ENCODE assay signal across 21 cellular contexts in genomic region chr1:22273686-22274681, GRCh38.
"Had no signal": no experiment of that assay in that cellular context is flagged by ENCODE, and none has a peak within 500 bp of the region (broad histone marks: within the 10 kb centered on the region; RNA-seq: fewer than 3 reads in every experiment).

No MANE protein-coding gene starts in this region.

- H3K9me3 Mint-ChIP-seq: activated CD4-positive, alpha-beta memory T cell treated with anti-CD3 and anti-CD28 coated beads for 36 hours; activated T-helper 2 cell treated with anti-CD3 and anti-CD28 coated beads, Interferon-gamma antibody, Interleukin-2, Interleukin-4, amounts not matched to agents 10 μg/mL and 5 μg/mL and 100 μg/mL, durations not matched to agents 14 hours and 24 hours and 36 hours; central memory CD8-positive, alpha-beta T cell; stimulated activated naive CD8-positive, alpha-beta T cell treated with anti-CD3 and anti-CD28 coated beads, Interleukin-15, amount 100 ng/mL, for 72 hours had no signal

- H3K27ac Mint-ChIP-seq: activated B cell treated with CpG ODN at 0.5 μM for 24 hours; activated CD4-positive, alpha-beta memory T cell treated with anti-CD3 and anti-CD28 coated beads for 36 hours; activated T-helper 2 cell treated with anti-CD3 and anti-CD28 coated beads, Interferon-gamma antibody, Interleukin-2, Interleukin-4, amounts not matched to agents 10 μg/mL and 5 μg/mL and 100 μg/mL, durations not matched to agents 14 hours and 24 hours and 36 hours; nephron progenitor cell; stimulated activated naive CD8-positive, alpha-beta T cell treated with anti-CD3 and anti-CD28 coated beads, Interleukin-15, amount 100 ng/mL, for 72 hours had no signal

- H3K4me3 ChIP-seq: colonic mucosa, lower lobe of right lung, upper lobe of left lung had no signal

- H3K4me1 ChIP-seq: colonic mucosa, foreskin keratinocyte, upper lobe of left lung had no signal

- H3K36me3 ChIP-seq: brain microvascular endothelial cell, colonic mucosa, lower lobe of right lung, upper lobe of left lung had no signal

- H3K36me3 Mint-ChIP-seq: activated CD4-positive, alpha-beta memory T cell treated with anti-CD3 and anti-CD28 coated beads for 36 hours had no signal

- H3K4me1 Mint-ChIP-seq: activated B cell treated with CpG ODN at 0.5 μM for 24 hours; central memory CD8-positive, alpha-beta T cell; stimulated activated naive CD8-positive, alpha-beta T cell treated with anti-CD3 and anti-CD28 coated beads, Interleukin-15, amount 100 ng/mL, for 72 hours had no signal

- DNase-seq: activated B cell treated with CpG ODN at 0.5 μM for 24 hours; activated CD4-positive, alpha-beta memory T cell treated with anti-CD3 and anti-CD28 coated beads for 36 hours; activated CD4-positive, alpha-beta T cell treated with anti-CD3 and anti-CD28 coated beads for 4 hours; activated naive CD4-positive, alpha-beta T cell treated with Interleukin-2 at 50 U/mL for 16 hours; activated T-cell treated with anti-CD3 and anti-CD28 coated beads, Interleukin-2, amount 50 U/mL, for 1 hour; anterior cingulate cortex; brain microvascular endothelial cell; colonic mucosa; glutamatergic neuron; hippocampal formation; islet precursor cell; lower lobe of right lung; midbrain; nephron progenitor cell; nucleus accumbens; stimulated activated CD4-positive, alpha-beta T cell treated with anti-CD3 and anti-CD28 coated beads, Interleukin-2, amount 100 ng/mL, for 24 hours; stimulated activated naive CD8-positive, alpha-beta T cell treated with anti-CD3 and anti-CD28 coated beads, Interleukin-15, amount 100 ng/mL, for 72 hours; upper lobe of left lung had no signal

- H3K27ac ChIP-seq: brain microvascular endothelial cell, colonic mucosa, foreskin keratinocyte, lower lobe of right lung, upper lobe of left lung had no signal

- H3K9me3 ChIP-seq: colonic mucosa, lower lobe of right lung, upper lobe of left lung had no signal

- H3K27me3 ChIP-seq: colonic mucosa, upper lobe of left lung had no signal

- H3K4me3 Mint-ChIP-seq: activated B cell treated with CpG ODN at 0.5 μM for 24 hours; activated CD4-positive, alpha-beta memory T cell treated with anti-CD3 and anti-CD28 coated beads for 36 hours; central memory CD8-positive, alpha-beta T cell; nephron progenitor cell; stimulated activated naive CD8-positive, alpha-beta T cell treated with anti-CD3 and anti-CD28 coated beads, Interleukin-15, amount 100 ng/mL, for 72 hours had no signal

- ATAC-seq: foreskin keratinocyte; lower lobe of right lung; stimulated activated naive CD8-positive, alpha-beta T cell treated with anti-CD3 and anti-CD28 coated beads, Interleukin-15, amount 100 ng/mL, for 72 hours had no signal
